ENCODE assay signal across 22 cellular contexts in the genomic region with DNA sequence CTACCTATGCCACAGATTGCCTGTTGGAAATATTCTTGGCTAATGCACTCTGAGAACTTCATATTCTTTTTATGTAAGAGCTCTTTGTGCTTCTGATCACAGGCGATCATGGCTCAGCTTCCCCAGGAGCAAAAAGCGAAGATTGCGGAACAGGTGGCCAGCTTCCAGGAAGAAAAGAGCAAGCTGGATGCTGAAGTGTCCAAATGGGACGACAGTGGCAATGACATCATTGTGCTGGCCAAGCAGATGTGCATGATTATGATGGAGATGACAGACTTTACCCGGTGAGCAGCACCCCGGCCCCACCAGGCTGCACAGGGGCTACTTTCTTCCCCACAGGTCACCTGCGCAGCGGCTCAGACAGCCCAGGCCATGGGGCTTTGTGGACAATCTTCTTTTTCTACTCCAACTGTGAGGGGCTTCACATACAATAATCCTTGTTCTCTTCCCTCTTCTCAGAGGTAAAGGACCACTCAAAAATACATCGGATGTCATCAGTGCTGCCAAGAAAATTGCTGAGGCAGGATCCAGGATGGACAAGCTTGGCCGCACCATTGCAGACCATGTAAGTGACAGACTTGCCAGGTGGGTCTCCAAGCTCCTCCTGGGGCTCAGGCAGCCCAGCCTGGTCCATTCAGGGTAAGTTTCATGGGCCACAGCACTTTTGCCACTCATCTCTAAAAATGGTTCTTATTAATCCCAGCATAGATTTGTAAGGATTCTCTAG. TPM values are rescaled to one million over a fixed set of nuclear protein-coding genes. Genes with fewer than 3 reads are reported as not detected.
DNase-seq lines count a peak whose midpoint lies in the region; ATAC-seq and TF ChIP-seq lines count a peak whose summit lies in the region.
"Had no signal": no experiment of that assay in that cellular context is flagged by ENCODE, and none has a peak within 500 bp of the region (broad histone marks: within the 10 kb centered on the region; RNA-seq: fewer than 3 reads in every experiment).

No MANE protein-coding gene starts in this region.

- H3K36me3 ChIP-seq in right atrium auricular region = peaks cover 81% of the 10 kb centered on the region

- DNase-seq in right atrium auricular region (ENCODE audit: low spot score) (no peak), left cardiac atrium (no peak), endothelial cell (ENCODE audit: low spot score) (no peak), pons (ENCODE audit: low spot score) (peak; percentile 17)
- no peak for DNase-seq in activated naive CD8-positive, alpha-beta T cell treated with anti-CD3 and anti-CD28 coated beads, Interleukin-2, amount 50 U/mL, for 24 hours
- no peak for DNase-seq in CD4-positive, alpha-beta T cell
- DNase-seq in activated CD4-positive, alpha-beta T cell treated with anti-CD3 and anti-CD28 coated beads for 36 hours = no peak
- DNase-seq: DMS53, GM23248, H7, KBM-7, MG63, NCI-H1048, NCI-H1417, NCI-H1694, NCI-H2029 treated with DMSO at 0.1 percent for 48 hours, NCI-H526 treated with DMSO at 0.1 percent for 48 hours, PC-9, Right ventricle myocardium superior had no signal

- intact Hi-C loops in left cardiac atrium (cut with DNase I) = no loop called here
- intact Hi-C loops in CD4-positive, alpha-beta T cell (cut with DNase I, micrococcal nuclease) = no loop called here
- intact Hi-C loops in activated CD4-positive, alpha-beta T cell treated with anti-CD3 and anti-CD28 coated beads for 36 hours (cut with DNase I, micrococcal nuclease) = no loop called here

- POLR2A ChIA-PET in CD4-positive, alpha-beta T cell (lab: Charles Lee) = no interaction called here
- POLR2A ChIA-PET in activated CD4-positive, alpha-beta T cell treated with anti-CD3 and anti-CD28 coated beads for 36 hours (lab: Charles Lee) = no interaction called here

- H3K36me3 Mint-ChIP-seq in endothelial cell (ENCODE audit: low read depth, unreplicated experiment) = peaks cover 80% of the 10 kb centered on the region
- peaks cover 47% of the 10 kb centered on the region for H3K36me3 Mint-ChIP-seq in activated naive CD8-positive, alpha-beta T cell treated with anti-CD3 and anti-CD28 coated beads, Interleukin-2, amount 50 U/mL, for 24 hours (ENCODE audit: low read depth)
- no peaks in the 10 kb centered on the region for H3K36me3 Mint-ChIP-seq in CD4-positive, alpha-beta T cell (ENCODE audit: low read depth)
- H3K36me3 Mint-ChIP-seq in activated CD4-positive, alpha-beta T cell treated with anti-CD3 and anti-CD28 coated beads for 36 hours (ENCODE audit: low read depth) = peaks cover 4% of the 10 kb centered on the region

- no peak for ATAC-seq in left cardiac atrium
- no peak for ATAC-seq in activated naive CD8-positive, alpha-beta T cell treated with anti-CD3 and anti-CD28 coated beads, Interleukin-2, amount 50 U/mL, for 24 hours
- no peak for ATAC-seq in CD4-positive, alpha-beta T cell (ENCODE audit: poor library complexity)
- no peak for ATAC-seq in activated CD4-positive, alpha-beta T cell treated with anti-CD3 and anti-CD28 coated beads for 36 hours

- peaks cover 19% of the 10 kb centered on the region for H3K4me1 Mint-ChIP-seq in endothelial cell (ENCODE audit: unreplicated experiment)
- no peaks in the 10 kb centered on the region for H3K4me1 Mint-ChIP-seq in activated naive CD8-positive, alpha-beta T cell treated with anti-CD3 and anti-CD28 coated beads, Interleukin-2, amount 50 U/mL, for 24 hours
- H3K4me1 Mint-ChIP-seq in CD4-positive, alpha-beta T cell (ENCODE audit: low read depth) = no peaks in the 10 kb centered on the region
- H3K4me1 Mint-ChIP-seq in activated CD4-positive, alpha-beta T cell treated with anti-CD3 and anti-CD28 coated beads for 36 hours = no peaks in the 10 kb centered on the region

- H3K9me3 ChIP-seq in right atrium auricular region = no peaks in the 10 kb centered on the region
- no peaks in the 10 kb centered on the region for H3K9me3 ChIP-seq in CD4-positive, alpha-beta T cell (ENCODE audit: control insufficient read depth, low read length)
- H3K9me3 ChIP-seq: MG63 had no signal

- H3K9me3 Mint-ChIP-seq in endothelial cell (ENCODE audit: unreplicated experiment) = no peaks in the 10 kb centered on the region
- no peaks in the 10 kb centered on the region for H3K9me3 Mint-ChIP-seq in activated naive CD8-positive, alpha-beta T cell treated with anti-CD3 and anti-CD28 coated beads, Interleukin-2, amount 50 U/mL, for 24 hours
- H3K9me3 Mint-ChIP-seq in CD4-positive, alpha-beta T cell = no peaks in the 10 kb centered on the region
- H3K9me3 Mint-ChIP-seq in activated CD4-positive, alpha-beta T cell treated with anti-CD3 and anti-CD28 coated beads for 36 hours (ENCODE audit: low read depth) = no peaks in the 10 kb centered on the region

- H3K4me1 ChIP-seq in right atrium auricular region = peaks cover 0 to 37% of the 10 kb centered on the region in 2 donors

- no peak overlapping the region for H3K27ac Mint-ChIP-seq in endothelial cell (ENCODE audit: unreplicated experiment)
- H3K27ac Mint-ChIP-seq in activated naive CD8-positive, alpha-beta T cell treated with anti-CD3 and anti-CD28 coated beads, Interleukin-2, amount 50 U/mL, for 24 hours = no peak overlapping the region
- no peak overlapping the region for H3K27ac Mint-ChIP-seq in CD4-positive, alpha-beta T cell
- no peak overlapping the region for H3K27ac Mint-ChIP-seq in activated CD4-positive, alpha-beta T cell treated with anti-CD3 and anti-CD28 coated beads for 36 hours

- TF ChIP-seq CTCF in right atrium auricular region (IDR thresholded peaks at IDR 0.05) (no peak), endothelial cell (IDR thresholded peaks at IDR 0.05; ENCODE audit: unreplicated experiment) (no peak)
- no peak for TF ChIP-seq CTCF in CD4-positive, alpha-beta T cell (IDR thresholded peaks at IDR 0.05)

- no peaks in the 10 kb centered on the region for H3K27me3 ChIP-seq in right atrium auricular region
- H3K27me3 ChIP-seq in CD4-positive, alpha-beta T cell (ENCODE audit: control insufficient read depth, insufficient read depth, low read length) = no peaks in the 10 kb centered on the region
- H3K27me3 ChIP-seq: MG63 had no signal

- no peak overlapping the region for H3K4me3 ChIP-seq in right atrium auricular region
- H3K4me3 ChIP-seq: GM23248, MG63, PC-9 had no signal

- peak overlapping the region; percentile 65 for H3K4me3 Mint-ChIP-seq in endothelial cell (ENCODE audit: unreplicated experiment)
- no peak overlapping the region for H3K4me3 Mint-ChIP-seq in activated naive CD8-positive, alpha-beta T cell treated with anti-CD3 and anti-CD28 coated beads, Interleukin-2, amount 50 U/mL, for 24 hours
- no peak overlapping the region for H3K4me3 Mint-ChIP-seq in CD4-positive, alpha-beta T cell
- no peak overlapping the region for H3K4me3 Mint-ChIP-seq in activated CD4-positive, alpha-beta T cell treated with anti-CD3 and anti-CD28 coated beads for 36 hours

- CTCF ChIA-PET in CD4-positive, alpha-beta T cell (lab: Charles Lee) = no interaction called here
- CTCF ChIA-PET in activated CD4-positive, alpha-beta T cell treated with anti-CD3 and anti-CD28 coated beads for 36 hours (lab: Charles Lee) = interaction anchor here (0.6 to 0.8 kb wide), 2 partner anchors 19 to 75 kb away, joined by 3 read pairs; no protein-coding TSS in a partner anchor

- peak overlapping the region; percentile 78 to 81 for H3K27ac ChIP-seq in right atrium auricular region
- peak overlapping the region; percentile 47 for H3K27ac ChIP-seq in temporal lobe (ENCODE audit: low read depth, low read length)
- no peak overlapping the region for H3K27ac ChIP-seq in CD4-positive, alpha-beta T cell (ENCODE audit: low read depth, low read length)
- H3K27ac ChIP-seq: GM23248, PC-9 had no signal

- peaks cover 25% of the 10 kb centered on the region for H3K27me3 Mint-ChIP-seq in endothelial cell (ENCODE audit: unreplicated experiment)
- no peaks in the 10 kb centered on the region for H3K27me3 Mint-ChIP-seq in activated naive CD8-positive, alpha-beta T cell treated with anti-CD3 and anti-CD28 coated beads, Interleukin-2, amount 50 U/mL, for 24 hours
- H3K27me3 Mint-ChIP-seq in CD4-positive, alpha-beta T cell = no peaks in the 10 kb centered on the region
- no peaks in the 10 kb centered on the region for H3K27me3 Mint-ChIP-seq in activated CD4-positive, alpha-beta T cell treated with anti-CD3 and anti-CD28 coated beads for 36 hours

RNA-seq across cellular contexts. Expression of a gene that starts 55.4 kb away (rescaled TPM):
- total RNA-seq in right atrium auricular region (not detected), left cardiac atrium (under 1 TPM in 1 of 2 donors, not detected in 1; 0.12 TPM), endothelial cell (ENCODE audit: unreplicated experiment) (not detected), temporal lobe (118 TPM)
- total RNA-seq in CD4-positive, alpha-beta T cell = under 1 TPM; 0.03 to 0.22 TPM
- total RNA-seq in activated CD4-positive, alpha-beta T cell treated with anti-CD3 and anti-CD28 coated beads for 36 hours = under 1 TPM in 1 of 2 experiments, not detected in 1; 0.05 TPM
- total RNA-seq: A172, G401, H7, PC-9, Right ventricle myocardium superior had no signal

Comparison
In these comparisons a context has a peak if more than half of its experiments do, and no peak if none do; other contexts are left out.
1. RNA of a gene that starts 55.4 kb away (total RNA-seq): 118 TPM in temporal lobe (single experiment); 0.03 to 0.22 TPM in CD4-positive, alpha-beta T cell, 0.12 TPM in left cardiac atrium, not detected in right atrium auricular region, 0.05 TPM in activated CD4-positive, alpha-beta T cell treated with anti-CD3 and anti-CD28 coated beads for 36 hours and not detected in endothelial cell (single experiment); every median in the first group is over 10 times any median in the second.